In the genomic region with DNA sequence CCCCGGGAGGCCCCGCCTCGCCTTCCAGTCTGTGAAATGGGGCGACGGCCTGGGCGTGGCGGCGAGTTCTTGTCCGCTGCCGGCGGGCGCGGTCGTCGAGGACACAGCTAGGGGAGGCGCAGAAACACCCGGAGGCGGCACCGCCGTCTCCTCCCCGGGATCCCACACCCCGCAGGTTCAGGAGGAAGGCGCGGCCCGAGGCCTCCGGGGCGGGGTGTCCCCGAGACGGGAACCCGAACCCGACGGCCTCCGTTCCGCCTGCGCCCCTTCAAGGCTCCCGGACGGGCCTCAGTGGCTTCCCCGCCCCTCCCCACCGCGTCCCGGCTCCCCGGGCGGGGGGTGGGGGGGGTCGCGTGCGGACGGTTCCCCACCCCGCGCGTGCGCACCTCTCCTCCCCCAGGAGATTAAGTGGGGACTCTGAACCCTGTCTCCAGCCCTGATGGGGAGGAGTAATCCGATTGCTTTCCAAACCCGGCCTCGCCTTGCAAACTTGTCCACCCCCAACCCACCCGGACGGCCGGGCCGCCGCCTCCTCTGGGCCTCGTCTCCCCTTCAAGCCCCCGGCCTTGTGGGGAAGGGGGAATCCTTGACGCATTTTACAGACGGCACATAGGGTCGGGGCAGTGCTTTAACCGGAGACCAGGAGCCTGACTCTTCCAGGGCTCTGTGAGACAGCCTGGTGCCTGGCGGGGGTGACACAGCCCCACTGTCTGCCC, we compare ENCODE assay signal across 8 cellular contexts. TPM values are rescaled to one million over a fixed set of nuclear protein-coding genes. Genes with fewer than 3 reads are reported as not detected.
A peak's percentile ranks its signal among the peaks of the same experiment; 100 is the strongest.
DNase-seq lines count a peak whose midpoint lies in the region; ATAC-seq, FAIRE-seq and TF ChIP-seq lines count a peak whose summit lies in the region.

No MANE protein-coding gene starts in this region.

- H2BK15ac ChIP-seq in H1 (ENCODE audit: low read length), result no peak overlapping the region

- H3K4me1 ChIP-seq in H1 (replicated peaks in 1 of 4; ENCODE audit: control insufficient read depth in 3 of 4, insufficient read depth in 4 of 4, low read length in 3 of 4) (peaks cover 3 to 24% (median 13%) of the 10 kb centered on the region in 4 experiments), parathyroid adenoma (no peaks in the 10 kb centered on the region)

- no peak for TF ChIP-seq RAD21 in H1 (IDR thresholded peaks at IDR 0.05 in 1 of 2, conservative IDR thresholded peaks at IDR 0.05 in 1 of 2; ENCODE audit: low read depth in 2 of 2, low read length in 2 of 2)

- no peak overlapping the region for H2BK20ac ChIP-seq in H1 (ENCODE audit: low read length)

- H2BK5ac ChIP-seq in H1 (ENCODE audit: low read depth, low read length), result peak overlapping the region; percentile 80; the same call in 1 of the 2 replicates

- WGBS in H1 (ENCODE audit: extremely low coverage in 1 of 2, insufficient coverage in 1 of 2, insufficient read length in 1 of 2, insufficient replicate concordance in 2 of 2, low coverage in 1 of 2, low lambda C conversion rate in 2 of 2, missing lambda C conversion rate in 1 of 2), 2 experiments, result 11% methylated on average over 6 of the region's 66 CpGs; no CpG with 5 or more reads in 1 of the 2 experiments

- FAIRE-seq in H1 (lab: Jason Lieb, UNC) (no peak), H54 (lab: Jason Lieb, UNC) (no peak)

- DNase-seq in GM13977 (ENCODE audit: low spot score), result peak; percentile 54
- DNase-seq in RPMI8226, result peak; percentile 46
- peak in 1 of 2 experiments; percentile 74 for DNase-seq in H1 (ENCODE audit: low read depth in 1 of 2, low spot score in 2 of 2)
- no peak for DNase-seq in H54 (ENCODE audit: insufficient read length, low spot score)
- no peak for DNase-seq in NCI-H1436 (lab: John Stamatoyannopoulos, UW)
- no peak for DNase-seq in NCI-H1092 (lab: John Stamatoyannopoulos, UW)

- H3K14ac ChIP-seq in H1 (ENCODE audit: insufficient read length), result no peak overlapping the region

- TF ChIP-seq CTCF in GM13977 (IDR thresholded peaks at IDR 0.05; ENCODE audit: extremely low read depth, insufficient read depth, missing control alignments) (no peak), H1 (IDR thresholded peaks at IDR 0.05; ENCODE audit: control extremely low read depth in 1 of 3, insufficient read depth in 1 of 3, low read depth in 1 of 3, low read length in 3 of 3) (no peak), parathyroid adenoma (IDR thresholded peaks at IDR 0.05) (no peak)

- peak overlapping the region; percentile 5 for H3K4ac ChIP-seq in H1 (replicated peaks; ENCODE audit: insufficient read length, low read depth, low read length)

- peak overlapping the region; percentile 64 for H3K18ac ChIP-seq in H1 (ENCODE audit: extremely low read depth, low read length)

- H4K20me1 ChIP-seq in H1 (replicated peaks in 1 of 2; ENCODE audit: control insufficient read depth in 1 of 2, insufficient read depth in 2 of 2, low read length in 2 of 2), result no peaks in the 10 kb centered on the region

- no peak overlapping the region for H3K27ac ChIP-seq in H1 (ENCODE audit: low read depth, low read length)
- no peak overlapping the region for H3K27ac ChIP-seq in parathyroid adenoma

- H2AK5ac ChIP-seq in H1 (ENCODE audit: low read depth, low read length), result no peak overlapping the region

- H2BK120ac ChIP-seq in H1 (replicated peaks; ENCODE audit: low read depth, low read length), result peak overlapping the region; percentile 83

- H3K9ac ChIP-seq in H1 (replicated peaks in 1 of 4; ENCODE audit: extremely low read depth in 1 of 4, low read depth in 3 of 4, low read length in 3 of 4) (no peak overlapping the region), parathyroid adenoma (no peak overlapping the region)

- no peak overlapping the region for H4K5ac ChIP-seq in H1 (ENCODE audit: insufficient read length, low read depth, low read length)

- H3K23ac ChIP-seq in H1 (ENCODE audit: insufficient read length), result no peak overlapping the region

- peak overlapping the region; percentile 14 to 53 (median 26) for H3K4me3 ChIP-seq in H1 (ENCODE audit: extremely low read depth in 1 of 4, insufficient read depth in 2 of 4, low read depth in 3 of 4, low read length in 4 of 4)
- no peak overlapping the region for H3K4me3 ChIP-seq in parathyroid adenoma (ENCODE audit: low read depth, low read length)

- no peak for ATAC-seq in HG03571 (IDR thresholded peaks at IDR 0.05; ENCODE audit: unreplicated experiment)

- TF ChIP-seq EP300 in H1 (IDR thresholded peaks at IDR 0.05; ENCODE audit: borderline replicate concordance in 1 of 2, low read depth in 2 of 2, low read length in 2 of 2), result no peak

- no peaks in the 10 kb centered on the region for H3K79me1 ChIP-seq in H1 (ENCODE audit: low read depth, low read length)

- peak overlapping the region; percentile 96 for H4K91ac ChIP-seq in H1 (replicated peaks; ENCODE audit: insufficient read length, low read length)

- H4K8ac ChIP-seq in H1 (ENCODE audit: extremely low read depth, insufficient read depth, low read length), result peak overlapping the region; percentile 91

- H3K4me2 ChIP-seq in H1 (ENCODE audit: insufficient read depth in 1 of 2, low read depth in 2 of 2, low read length in 2 of 2) (peak overlapping the region; percentile 72 to 77), parathyroid adenoma (ENCODE audit: low read length) (no peak overlapping the region)

- in situ Hi-C loops in GM13977 (cut with MboI; ENCODE audit: low pct_unique_long_range_greater_than_20kb, low sequenced_read_pairs, unreplicated experiment), result no loop called here

- POLR2A ChIA-PET in H1 (lab: Charles Lee; ENCODE audit: partially characterized antibody), result interaction anchor here (1.0 to 8.5 kb wide), 3 partner anchors 11 to 60 kb away, joined by 3 to 50 read pairs (median 5); no protein-coding TSS in a partner anchor

- H3K56ac ChIP-seq in H1 (replicated peaks; ENCODE audit: insufficient read length, low read depth, low read length), result no peak overlapping the region

- H2AFZ ChIP-seq in H1 (ENCODE audit: low read length) (0 out of 2 replicates have a peak overlapping the region, but pooled peaks have one; percentile 15), parathyroid adenoma (peak overlapping the region; percentile 38)

- H3K9me3 ChIP-seq in H1 (ENCODE audit: insufficient read depth in 2 of 2, low read depth in 1 of 2, low read length in 1 of 2) (no peaks in the 10 kb centered on the region), parathyroid adenoma (ENCODE audit: control insufficient read depth, low read length) (no peaks in the 10 kb centered on the region)

- TF ChIP-seq POLR2A in H1 (IDR thresholded peaks at IDR 0.05; ENCODE audit: control extremely low read depth in 1 of 2, low read depth in 2 of 2, low read length in 2 of 2) (no peak), H54 (IDR thresholded peaks at IDR 0.05; ENCODE audit: low read depth, low read length) (no peak)

- no peaks in the 10 kb centered on the region for H3K79me2 ChIP-seq in H1 (ENCODE audit: control insufficient read depth in 1 of 2, insufficient read depth in 2 of 2, low read length in 2 of 2)
- no peaks in the 10 kb centered on the region for H3K79me2 ChIP-seq in parathyroid adenoma

- H3K36me3 ChIP-seq in H1 (ENCODE audit: control insufficient read depth in 2 of 4, insufficient read depth in 4 of 4, low read length in 3 of 4) (no peaks in the 10 kb centered on the region), parathyroid adenoma (ENCODE audit: control insufficient read depth, insufficient read depth, low read length) (no peaks in the 10 kb centered on the region)

- peaks cover 6% of the 10 kb centered on the region; the same call in 1 of the 2 replicates for H3K23me2 ChIP-seq in H1 (ENCODE audit: low read depth, low read length)

- H2BK12ac ChIP-seq in H1 (ENCODE audit: low read depth, low read length), result peak overlapping the region; percentile 87; the same call in 1 of the 2 replicates

- CTCF ChIA-PET in H1 (lab: Charles Lee; ENCODE audit: partially characterized antibody), result interaction anchor here (0.6 to 1.2 kb wide), 2 partner anchors 42 to 45 kb away, joined by 3 read pairs; no protein-coding TSS in a partner anchor

- H3K27me3 ChIP-seq in H1 (replicated peaks in 1 of 4; ENCODE audit: control insufficient read depth in 3 of 4, extremely low read depth in 1 of 4, insufficient read depth in 3 of 4, low read length in 3 of 4) (peaks cover 0 to 7% (median 4%) of the 10 kb centered on the region in 4 experiments; a peak in 4 of 7 replicates), parathyroid adenoma (ENCODE audit: control insufficient read depth, insufficient read depth, low read length) (peaks cover 11% of the 10 kb centered on the region)

TF ChIP-seq in H1, 55 proteins besides CTCF, POLR2A, EP300 and RAD21 (continues in another document):
- TF ChIP-seq RNF2 (IDR thresholded peaks at IDR 0.05; ENCODE audit: borderline replicate concordance, low read depth, low read length, missing control alignments, poor library complexity, severe bottlenecking) (no peak), HDAC2 (IDR thresholded peaks at IDR 0.05; ENCODE audit: borderline replicate concordance in 1 of 2, low read depth in 2 of 2, low read length in 2 of 2) (peak in 1 of 2 experiments; percentile 46; a peak in 1 of 4 replicates), CREB1 (IDR thresholded peaks at IDR 0.05) (no peak)

RNA-seq across cellular contexts. Expression of a gene that starts 35.3 kb away (rescaled TPM):
- 35.0 and 37.0 TPM in 2 replicates for total RNA-seq in H1 (2021; fragmentation: NEBNext Ultra II Directional; extraction: Animal tissue kit (Norgen Biotek cat#: 25700))
- 41.8 and 47.5 TPM in 2 replicates for polyA plus RNA-seq in H1 (2011; rRNA removed)
- 59.7 TPM for polyA plus RNA-seq in H1 (2011; cell fraction: cytosol; rRNA removed)
- polyA plus RNA-seq in H1 (2011; cell fraction: nucleus; rRNA removed), result 105 TPM
- polyA plus RNA-seq in H1 (2012, experiment 1 of 2), result 16.8 to 27.7 TPM (median 25.7 TPM) in 4 replicates
- polyA plus RNA-seq in H1 (2012, experiment 2 of 2), result 11.8 TPM
- 20.3 TPM for polyA plus RNA-seq in H1 (2013, experiment 1 of 2)
- 18.9 TPM for polyA plus RNA-seq in H1 (2013, experiment 2 of 2)
- 7.0 and 8.6 TPM in 2 replicates for polyA minus RNA-seq in H1 (2011; rRNA and poly(A)+ RNA removed)
- 22.1 TPM for polyA minus RNA-seq in H1 (2011; cell fraction: cytosol; rRNA and poly(A)+ RNA removed)
- 26.5 TPM for polyA minus RNA-seq in H1 (2011; cell fraction: nucleus; rRNA and poly(A)+ RNA removed)

RNA-seq across cellular contexts. Expression of a gene that starts 47.5 kb away (rescaled TPM):
- total RNA-seq in H1 (2021; fragmentation: NEBNext Ultra II Directional; extraction: Animal tissue kit (Norgen Biotek cat#: 25700)), result 23.1 and 26.3 TPM in 2 replicates
- polyA plus RNA-seq in H1 (2011; rRNA removed), result 8.6 and 12.3 TPM in 2 replicates
- 9.7 TPM for polyA plus RNA-seq in H1 (2011; cell fraction: cytosol; rRNA removed)
- polyA plus RNA-seq in H1 (2011; cell fraction: nucleus; rRNA removed), result 8.9 TPM
- polyA plus RNA-seq in H1 (2012, experiment 1 of 2), result 10.0 to 14.7 TPM (median 12.8 TPM) in 4 replicates
- 2.3 TPM for polyA plus RNA-seq in H1 (2012, experiment 2 of 2)
- 11.1 TPM for polyA plus RNA-seq in H1 (2013, experiment 1 of 2)
- 11.7 TPM for polyA plus RNA-seq in H1 (2013, experiment 2 of 2)
- 18.2 and 19.2 TPM in 2 replicates for polyA minus RNA-seq in H1 (2011; rRNA and poly(A)+ RNA removed)
- 14.6 TPM for polyA minus RNA-seq in H1 (2011; cell fraction: cytosol; rRNA and poly(A)+ RNA removed)
- polyA minus RNA-seq in H1 (2011; cell fraction: nucleus; rRNA and poly(A)+ RNA removed), result 19.4 TPM

Comparison
In these comparisons a context has a peak if more than half of its experiments do, and no peak if none do; other contexts are left out.
1. DNase-seq: peak in GM13977 (single experiment) and RPMI8226 (single experiment); none in H54 (single experiment), NCI-H1436 (single experiment) and NCI-H1092 (single experiment).